Comparison of ENCODE assay signal across 1 cellular context in the genomic region with DNA sequence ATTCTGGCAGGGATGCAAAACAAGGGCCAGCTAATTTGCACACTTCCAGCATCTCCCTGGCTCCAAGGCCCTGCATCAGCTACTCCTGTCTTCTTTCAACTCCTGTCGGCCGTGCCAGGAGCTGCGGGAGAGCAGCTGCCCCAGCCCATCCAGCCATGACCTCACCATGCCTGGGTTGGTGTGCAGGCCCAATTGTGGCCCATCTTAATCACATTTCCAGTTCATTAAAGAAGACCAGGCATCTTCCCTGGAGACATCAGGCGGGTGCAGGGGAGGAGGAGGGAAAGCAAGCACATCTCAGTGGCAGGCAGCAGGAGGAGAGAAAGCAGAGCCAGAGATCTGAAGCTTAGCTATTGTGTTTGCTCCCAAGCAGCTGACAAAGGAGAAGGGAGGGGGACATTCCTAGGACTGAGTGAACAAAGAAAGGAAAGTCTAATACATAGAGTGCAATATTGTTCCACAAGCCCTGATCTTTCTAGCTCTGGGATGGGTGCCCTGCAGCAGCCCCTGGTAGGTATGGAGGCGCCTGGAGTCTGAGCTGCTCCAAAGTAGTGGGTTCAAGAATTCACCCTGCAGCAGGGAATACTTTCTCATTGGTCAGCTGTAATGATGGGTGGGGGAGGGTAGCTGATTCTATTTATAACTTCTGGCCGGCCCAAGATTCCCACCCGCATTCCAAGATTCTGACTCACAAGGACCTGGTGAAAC.
TF ChIP-seq lines count a peak whose summit lies in the region.

No MANE protein-coding gene starts in this region.

TF ChIP-seq in HepG2, 621 proteins besides CTCF, POLR2A, EP300 and RAD21:
- TF ChIP-seq ZNF841 (CRISPR knock-in tag; IDR thresholded peaks at IDR 0.05; ENCODE audit: borderline replicate concordance) = no peak
